ENCODE assay signal across 37 cellular contexts in the genomic region with DNA sequence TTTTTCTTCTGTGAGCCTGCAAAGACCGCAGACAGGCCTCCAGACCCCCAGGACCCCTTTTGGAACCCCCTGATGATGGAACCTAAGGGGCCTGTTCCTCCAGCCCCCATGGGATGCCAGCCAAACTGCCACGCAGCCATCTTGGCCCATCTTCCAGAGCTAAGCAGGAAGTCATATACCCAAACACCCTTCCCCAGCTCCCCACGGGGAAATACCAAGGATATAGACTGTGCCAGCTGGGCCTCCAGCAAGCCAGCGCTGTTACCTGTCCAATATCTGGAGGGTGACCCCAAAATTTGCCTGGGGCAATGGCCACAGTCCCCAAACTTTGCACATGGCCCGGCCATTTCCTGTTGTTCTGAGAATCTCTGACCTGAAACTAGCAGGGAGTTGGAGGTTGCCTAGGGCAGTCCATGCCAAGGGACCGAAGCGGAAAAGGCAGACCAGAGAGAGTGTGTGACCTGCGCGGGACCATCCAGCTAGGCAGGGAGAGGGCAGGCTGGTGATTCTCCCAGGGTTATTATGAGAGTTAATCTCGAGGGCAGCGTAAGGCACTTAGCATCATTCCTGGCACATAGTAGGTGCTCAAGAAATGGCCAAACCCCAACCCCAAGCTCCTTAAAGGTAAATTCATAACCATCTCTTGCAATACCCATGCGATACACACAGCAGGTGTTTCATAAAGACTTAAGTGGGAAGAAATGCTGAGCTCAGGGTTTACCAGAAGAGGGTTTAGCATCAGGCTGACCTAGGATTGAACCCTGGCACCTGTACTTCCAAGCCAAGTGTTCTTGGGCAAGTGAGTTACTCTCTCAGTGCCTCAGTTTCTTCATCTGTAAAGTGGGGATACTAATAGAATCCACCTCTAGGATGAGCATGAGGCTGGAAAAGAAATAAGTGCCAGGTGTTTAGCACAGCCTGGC. TPM values are rescaled to one million over a fixed set of nuclear protein-coding genes. Genes with fewer than 3 reads are reported as not detected.
A peak's percentile ranks its signal among the peaks of the same experiment; 100 is the strongest.
DNase-seq lines count a peak whose midpoint lies in the region; ATAC-seq, FAIRE-seq and TF ChIP-seq lines count a peak whose summit lies in the region.
"Had no signal": no experiment of that assay in that cellular context is flagged by ENCODE, and none has a peak within 500 bp of the region (broad histone marks: within the 10 kb centered on the region; RNA-seq: fewer than 3 reads in every experiment).

No MANE protein-coding gene starts in this region.

- no peaks in the 10 kb centered on the region for H4K20me1 ChIP-seq in HepG2 (ENCODE audit: insufficient read depth, low read length)

- H3K4me3 Mint-ChIP-seq in activated naive CD4-positive, alpha-beta T cell treated with anti-CD3 and anti-CD28 coated beads, Interleukin-2, amount 50 U/mL, for 24 hours: no peak overlapping the region
- no peak overlapping the region for H3K4me3 Mint-ChIP-seq in activated naive CD4-positive, alpha-beta T cell treated with anti-CD3 and anti-CD28 coated beads, Interleukin-2, amount 10 ng/mL, durations not matched to agents 7 days and 5 days
- H3K4me3 Mint-ChIP-seq in WTC11: no peak overlapping the region
- H3K4me3 Mint-ChIP-seq: activated CD4-positive, alpha-beta T cell treated with anti-CD3 and anti-CD28 coated beads, Interleukin-2, amount 10 ng/mL, durations not matched to agents 24 days and 14 days; activated T-cell treated with anti-CD3 and anti-CD28 coated beads, Interleukin-2, amount 50 U/mL, for 4 hours; brain; CD8-positive, alpha-beta T cell; stimulated activated effector memory CD8-positive, alpha-beta T cell treated with anti-CD3 and anti-CD28 coated beads, Interleukin-12 subunit alpha, Interleukin-12 subunit beta, amount 100 ng/mL, for 72 hours; T-helper 2 cell treated with Interferon-gamma antibody and Interleukin-4, amounts not matched to agents 5 μg/mL and 100 μg/mL, for 36 hours had no signal

- BruUV-seq in HepG2 (replicated peaks; lab: Mats Ljungman, UMichigan): no TSS peak

- intact Hi-C loops in HepG2 (cut with micrococcal nuclease; ENCODE audit: unreplicated experiment): no loop called here

- no peaks in the 10 kb centered on the region for H3K27me3 Mint-ChIP-seq in activated naive CD4-positive, alpha-beta T cell treated with anti-CD3 and anti-CD28 coated beads, Interleukin-2, amount 50 U/mL, for 24 hours
- H3K27me3 Mint-ChIP-seq in activated naive CD4-positive, alpha-beta T cell treated with anti-CD3 and anti-CD28 coated beads, Interleukin-2, amount 10 ng/mL, durations not matched to agents 7 days and 5 days: peaks cover 46% of the 10 kb centered on the region
- H3K27me3 Mint-ChIP-seq in WTC11 (ENCODE audit: low read depth): peaks cover 26% of the 10 kb centered on the region

- H3K27ac Mint-ChIP-seq in activated naive CD4-positive, alpha-beta T cell treated with anti-CD3 and anti-CD28 coated beads, Interleukin-2, amount 50 U/mL, for 24 hours: peak overlapping the region; percentile 46
- no peak overlapping the region for H3K27ac Mint-ChIP-seq in activated naive CD4-positive, alpha-beta T cell treated with anti-CD3 and anti-CD28 coated beads, Interleukin-2, amount 10 ng/mL, durations not matched to agents 7 days and 5 days
- peak overlapping the region; percentile 33; the same call in 1 of the 2 replicates for H3K27ac Mint-ChIP-seq in WTC11
- H3K27ac Mint-ChIP-seq: activated CD4-positive, alpha-beta T cell treated with anti-CD3 and anti-CD28 coated beads, Interleukin-2, amount 10 ng/mL, durations not matched to agents 24 days and 14 days; brain; CD8-positive, alpha-beta T cell; stimulated activated effector memory CD8-positive, alpha-beta T cell treated with anti-CD3 and anti-CD28 coated beads, Interleukin-12 subunit alpha, Interleukin-12 subunit beta, amount 100 ng/mL, for 72 hours; T-helper 2 cell treated with Interferon-gamma antibody and Interleukin-4, amounts not matched to agents 5 μg/mL and 100 μg/mL, for 36 hours had no signal

- H3K4me1 ChIP-seq in HepG2 (ENCODE audit: insufficient read depth, low read length) (peaks cover 11% of the 10 kb centered on the region), SJCRH30 (peaks cover 9% of the 10 kb centered on the region)
- H3K4me1 ChIP-seq: right lobe of liver had no signal

- no peaks in the 10 kb centered on the region for H3K36me3 Mint-ChIP-seq in activated naive CD4-positive, alpha-beta T cell treated with anti-CD3 and anti-CD28 coated beads, Interleukin-2, amount 50 U/mL, for 24 hours
- H3K36me3 Mint-ChIP-seq in activated naive CD4-positive, alpha-beta T cell treated with anti-CD3 and anti-CD28 coated beads, Interleukin-2, amount 10 ng/mL, durations not matched to agents 7 days and 5 days: no peaks in the 10 kb centered on the region
- no peaks in the 10 kb centered on the region for H3K36me3 Mint-ChIP-seq in WTC11
- H3K36me3 Mint-ChIP-seq: brain; CD8-positive, alpha-beta T cell; stimulated activated effector memory CD8-positive, alpha-beta T cell treated with anti-CD3 and anti-CD28 coated beads, Interleukin-12 subunit alpha, Interleukin-12 subunit beta, amount 100 ng/mL, for 72 hours had no signal

- no peaks in the 10 kb centered on the region for H3K79me2 ChIP-seq in HepG2 (ENCODE audit: insufficient read depth, low read length)

- H3K36me3 ChIP-seq in HepG2 (replicated peaks in 1 of 2; ENCODE audit: control insufficient read depth in 1 of 2, insufficient read depth in 2 of 2, low read length in 2 of 2): no peaks in the 10 kb centered on the region
- H3K36me3 ChIP-seq in SJCRH30: no peaks in the 10 kb centered on the region
- H3K36me3 ChIP-seq: adrenal gland, MG63, right lobe of liver, WERI-Rb-1 had no signal

- no peak for DNase-seq in activated naive CD4-positive, alpha-beta T cell treated with anti-CD3 and anti-CD28 coated beads, Interleukin-2, amount 10 ng/mL, durations not matched to agents 7 days and 5 days
- DNase-seq in WTC11 (ENCODE audit: low spot score): no peak
- no peak for DNase-seq in HepG2 (ENCODE audit: low spot score)
- no peak for DNase-seq in T1000 (lab: John Stamatoyannopoulos, UW)
- no peak for DNase-seq in SJCRH30
- DNase-seq in NCI-H2171 (lab: John Stamatoyannopoulos, UW): no peak
- no peak for DNase-seq in activated naive CD4-positive, alpha-beta T cell (lab: John Stamatoyannopoulos, UW)
- DNase-seq: activated CD4-positive, alpha-beta T cell treated with anti-CD3 and anti-CD28 coated beads, Interleukin-2, amount 10 ng/mL, durations not matched to agents 24 days and 14 days; activated T-cell treated with anti-CD3 and anti-CD28 coated beads, Interleukin-2, amount 50 U/mL, for 4 hours; adrenal gland; AML-193; CD8-positive, alpha-beta T cell; DMS153; effector CD8-positive, alpha-beta T cell; HCEC 1CT; KG1; MG63; NCI-H2029 treated with DMSO at 0.1 percent for 48 hours; NCI-H226; NCI-H69; stimulated activated CD4-positive, alpha-beta T cell treated with anti-CD3 and anti-CD28 coated beads, Interleukin-12 subunit alpha, Interleukin-12 subunit beta, amount 100 ng/mL, for 4 hours; stimulated activated CD4-positive, alpha-beta T cell treated with anti-CD3 and anti-CD28 coated beads, Interleukin-4, amount 100 ng/mL, for 24 hours; WERI-Rb-1 had no signal

- peaks cover 2 to 12% of the 10 kb centered on the region in 2 experiments; a peak in 4 of 5 replicates for H3K27me3 ChIP-seq in HepG2 (ENCODE audit: control insufficient read depth in 1 of 2, insufficient read depth in 2 of 2, low read length in 2 of 2)
- peaks cover 5% of the 10 kb centered on the region; the same call in 1 of the 2 replicates for H3K27me3 ChIP-seq in SJCRH30
- H3K27me3 ChIP-seq: adrenal gland, MG63, right lobe of liver had no signal

- no peak overlapping the region for H2AFZ ChIP-seq in HepG2 (ENCODE audit: low read length)

- no peak for TF ChIP-seq CTCF in WTC11 (IDR thresholded peaks at IDR 0.05)
- TF ChIP-seq CTCF in HepG2 (CRISPR knock-in tag; IDR thresholded peaks at IDR 0.05): no peak

- H3K4me3 ChIP-seq in HepG2 (replicated peaks in 1 of 3; ENCODE audit: insufficient read depth in 1 of 3, low read depth in 2 of 3, low read length in 3 of 3): no peak overlapping the region
- no peak overlapping the region for H3K4me3 ChIP-seq in SJCRH30
- H3K4me3 ChIP-seq: adrenal gland, lung, MG63, right lobe of liver had no signal

- FAIRE-seq in HepG2 (lab: Jason Lieb, UNC): no peak
- FAIRE-seq: GM19239 had no signal

- H3K9me3 ChIP-seq in HepG2 (ENCODE audit: low read length) (no peaks in the 10 kb centered on the region), SJCRH30 (replicated peaks) (no peaks in the 10 kb centered on the region)
- H3K9me3 ChIP-seq: adrenal gland, MG63, right lobe of liver had no signal

- WGBS in HepG2 (ENCODE audit: low lambda C conversion rate): 67% methylated on average over 9 of the region's 12 CpGs

- no peak for TF ChIP-seq POLR2A in HepG2 (IDR thresholded peaks at IDR 0.05; ENCODE audit: insufficient read depth in 1 of 2, low read depth in 2 of 2, low read length in 2 of 2)

- H3K9ac ChIP-seq in HepG2 (ENCODE audit: insufficient read depth, low read depth, low read length): no peak overlapping the region

- H3K4me1 Mint-ChIP-seq in activated naive CD4-positive, alpha-beta T cell treated with anti-CD3 and anti-CD28 coated beads, Interleukin-2, amount 50 U/mL, for 24 hours: peaks cover 10% of the 10 kb centered on the region
- peaks cover 17% of the 10 kb centered on the region for H3K4me1 Mint-ChIP-seq in activated naive CD4-positive, alpha-beta T cell treated with anti-CD3 and anti-CD28 coated beads, Interleukin-2, amount 10 ng/mL, durations not matched to agents 7 days and 5 days
- H3K4me1 Mint-ChIP-seq in WTC11: peaks cover 15% of the 10 kb centered on the region

- in situ Hi-C loops in HepG2 (cut with HindIII; ENCODE audit: extremely low pct_ligation_motif_present, low pct_unique_long_range_greater_than_20kb): no loop called here

- no peaks in the 10 kb centered on the region for H3K9me3 Mint-ChIP-seq in activated naive CD4-positive, alpha-beta T cell treated with anti-CD3 and anti-CD28 coated beads, Interleukin-2, amount 50 U/mL, for 24 hours
- no peaks in the 10 kb centered on the region for H3K9me3 Mint-ChIP-seq in activated naive CD4-positive, alpha-beta T cell treated with anti-CD3 and anti-CD28 coated beads, Interleukin-2, amount 10 ng/mL, durations not matched to agents 7 days and 5 days
- H3K9me3 Mint-ChIP-seq in WTC11: no peaks in the 10 kb centered on the region
- H3K9me3 Mint-ChIP-seq: activated CD4-positive, alpha-beta T cell treated with anti-CD3 and anti-CD28 coated beads, Interleukin-2, amount 10 ng/mL, durations not matched to agents 24 days and 14 days; activated T-cell treated with anti-CD3 and anti-CD28 coated beads, Interleukin-2, amount 50 U/mL, for 4 hours; CD8-positive, alpha-beta T cell; stimulated activated effector memory CD8-positive, alpha-beta T cell treated with anti-CD3 and anti-CD28 coated beads, Interleukin-12 subunit alpha, Interleukin-12 subunit beta, amount 100 ng/mL, for 72 hours; T-helper 2 cell treated with Interferon-gamma antibody and Interleukin-4, amounts not matched to agents 5 μg/mL and 100 μg/mL, for 36 hours had no signal

- CTCF ChIA-PET in activated naive CD4-positive, alpha-beta T cell treated with anti-CD3 and anti-CD28 coated beads, Interleukin-2, amount 10 ng/mL, durations not matched to agents 7 days and 5 days (lab: Charles Lee): interaction anchor here (0.6 to 1.3 kb wide), 2 partner anchors 15 to 34 kb away, joined by 3 to 6 read pairs; no protein-coding TSS in a partner anchor
- CTCF ChIA-PET in WTC11 (lab: Charles Lee) (interaction anchor here (0.6 to 1.6 kb wide), 8 partner anchors 9 to 323 kb away, joined by 3 to 5 read pairs (median 4); a partner anchor contains a TSS), HepG2 (lab: Yijun Ruan, JAX; ENCODE audit: low intra/inter-chr PET ratio, low total read pairs) (no interaction called here)

- no peak for TF ChIP-seq RAD21 in HepG2 (CRISPR knock-in tag; IDR thresholded peaks at IDR 0.05)

- H3K27ac ChIP-seq in HepG2 (ENCODE audit: extremely low read length, insufficient read depth, low read length) (no peak overlapping the region), SJCRH30 (no peak overlapping the region)
- H3K27ac ChIP-seq: right lobe of liver, WERI-Rb-1 had no signal

- no peak overlapping the region for H3K4me2 ChIP-seq in HepG2 (ENCODE audit: low read depth, low read length)

- ATAC-seq in WTC11: no peak
- ATAC-seq in HepG2: no peak
- ATAC-seq: activated T-cell treated with anti-CD3 and anti-CD28 coated beads, Interleukin-2, amount 50 U/mL, for 4 hours; CD8-positive, alpha-beta T cell; right lobe of liver; stimulated activated effector memory CD8-positive, alpha-beta T cell treated with anti-CD3 and anti-CD28 coated beads, Interleukin-12 subunit alpha, Interleukin-12 subunit beta, amount 100 ng/mL, for 72 hours had no signal

- POLR2A ChIA-PET in WTC11 (lab: Charles Lee): interaction anchor here (1.3 kb wide), 1 partner anchor 15 kb away, joined by 3 read pairs; no protein-coding TSS in a partner anchor
- POLR2A ChIA-PET in HepG2 (lab: Yijun Ruan, JAX): no interaction called here

- no peak for TF ChIP-seq EP300 in HepG2 (IDR thresholded peaks at IDR 0.05; ENCODE audit: low read depth in 2 of 2, low read length in 2 of 2)
- TF ChIP-seq EP300 in HepG2 (CRISPR knock-in tag; IDR thresholded peaks at IDR 0.05; ENCODE audit: borderline replicate concordance): no peak

RNA-seq across cellular contexts. Expression of a gene that starts 2.6 kb away (rescaled TPM):
- 6.9 to 8.1 TPM (median 8.0 TPM) in 3 replicates for total RNA-seq in WTC11 (2021)
- total RNA-seq in HepG2 (2016; rRNA removed; fragmentation: Illumina TruSeq; extraction: Trizol): not detected in 2 replicates
- total RNA-seq in HepG2 (2016; cell fraction: cytosol; rRNA removed; fragmentation: Illumina TruSeq; extraction: Trizol; ENCODE audit: low read depth): 0.18 TPM in 1 of 2 replicates, not detected in the other
- total RNA-seq in HepG2 (2016; cell fraction: insoluble cytoplasmic fraction; rRNA removed; fragmentation: Illumina TruSeq; extraction: Trizol): not detected in 2 replicates
- not detected in 2 replicates for total RNA-seq in HepG2 (2016; cell fraction: membrane; rRNA removed; fragmentation: Illumina TruSeq; extraction: Trizol)
- total RNA-seq in HepG2 (2016; cell fraction: nucleus; rRNA removed; fragmentation: Illumina TruSeq; extraction: Trizol): not detected in 2 replicates
- not detected in 2 replicates for polyA plus RNA-seq in HepG2 (2011; rRNA removed)
- polyA plus RNA-seq in HepG2 (2011; cell fraction: cytosol; rRNA removed): not detected in 2 replicates
- polyA plus RNA-seq in HepG2 (2011; cell fraction: nucleus; rRNA removed): 0.07 and 0.31 TPM in 2 replicates
- polyA plus RNA-seq in HepG2 (2012): not detected in 2 replicates
- 0.12 TPM in 1 of 2 replicates, not detected in the other for polyA plus RNA-seq in HepG2 (2016; cell fraction: cytosol; fragmentation: Illumina TruSeq; extraction: Trizol; ENCODE audit: low read depth)
- polyA plus RNA-seq in HepG2 (2016; cell fraction: insoluble cytoplasmic fraction; fragmentation: Illumina TruSeq; extraction: Trizol; ENCODE audit: low read depth): not detected in 2 replicates
- polyA plus RNA-seq in HepG2 (2016; cell fraction: membrane; fragmentation: Illumina TruSeq; extraction: Trizol; ENCODE audit: low read depth): not detected in 2 replicates
- 0.72 TPM in 1 of 2 replicates, not detected in the other for polyA plus RNA-seq in HepG2 (2016; cell fraction: nucleus; fragmentation: Illumina TruSeq; extraction: Trizol; ENCODE audit: insufficient read depth, low read depth)
- 0.30 TPM in 1 of 2 replicates, not detected in the other for polyA minus RNA-seq in HepG2 (2011; rRNA and poly(A)+ RNA removed; ENCODE audit: low replicate concordance)
- polyA minus RNA-seq in HepG2 (2011; cell fraction: cytosol; rRNA and poly(A)+ RNA removed): not detected in 2 replicates
- not detected in 2 replicates for polyA minus RNA-seq in HepG2 (2011; cell fraction: nucleus; rRNA and poly(A)+ RNA removed)
- not detected in 2 replicates for total RNA-seq in SJCRH30 (2014; rRNA removed; shearing (Covaris generic))
- total RNA-seq: A172, fibroblast of villous mesenchyme had no signal

RNA-seq across cellular contexts. Expression of a gene that starts 11.4 kb away (rescaled TPM):
- 0.30 to 0.94 TPM (median 0.37 TPM) in 3 replicates for total RNA-seq in WTC11 (2021)
- total RNA-seq in HepG2 (2016; rRNA removed; fragmentation: Illumina TruSeq; extraction: Trizol): not detected in 2 replicates
- total RNA-seq in HepG2 (2016; cell fraction: cytosol; rRNA removed; fragmentation: Illumina TruSeq; extraction: Trizol; ENCODE audit: low read depth): not detected in 2 replicates
- not detected in 2 replicates for total RNA-seq in HepG2 (2016; cell fraction: insoluble cytoplasmic fraction; rRNA removed; fragmentation: Illumina TruSeq; extraction: Trizol)
- not detected in 2 replicates for total RNA-seq in HepG2 (2016; cell fraction: membrane; rRNA removed; fragmentation: Illumina TruSeq; extraction: Trizol)
- total RNA-seq in HepG2 (2016; cell fraction: nucleus; rRNA removed; fragmentation: Illumina TruSeq; extraction: Trizol): not detected in 2 replicates
- polyA plus RNA-seq in HepG2 (2011; rRNA removed): not detected in 2 replicates
- polyA plus RNA-seq in HepG2 (2011; cell fraction: cytosol; rRNA removed): not detected in 2 replicates
- not detected in 2 replicates for polyA plus RNA-seq in HepG2 (2011; cell fraction: nucleus; rRNA removed)
- polyA plus RNA-seq in HepG2 (2012): not detected in 2 replicates
- polyA plus RNA-seq in HepG2 (2016; cell fraction: cytosol; fragmentation: Illumina TruSeq; extraction: Trizol; ENCODE audit: low read depth): not detected in 2 replicates
- polyA plus RNA-seq in HepG2 (2016; cell fraction: insoluble cytoplasmic fraction; fragmentation: Illumina TruSeq; extraction: Trizol; ENCODE audit: low read depth): not detected in 2 replicates
- polyA plus RNA-seq in HepG2 (2016; cell fraction: membrane; fragmentation: Illumina TruSeq; extraction: Trizol; ENCODE audit: low read depth): not detected in 2 replicates
- not detected in 2 replicates for polyA plus RNA-seq in HepG2 (2016; cell fraction: nucleus; fragmentation: Illumina TruSeq; extraction: Trizol; ENCODE audit: insufficient read depth, low read depth)
- polyA minus RNA-seq in HepG2 (2011; rRNA and poly(A)+ RNA removed; ENCODE audit: low replicate concordance): not detected in 2 replicates
- polyA minus RNA-seq in HepG2 (2011; cell fraction: cytosol; rRNA and poly(A)+ RNA removed): not detected in 2 replicates
- polyA minus RNA-seq in HepG2 (2011; cell fraction: nucleus; rRNA and poly(A)+ RNA removed): not detected in 2 replicates
- not detected in 2 replicates for total RNA-seq in SJCRH30 (2014; rRNA removed; shearing (Covaris generic))
- total RNA-seq: activated CD4-positive, alpha-beta T cell treated with anti-CD3 and anti-CD28 coated beads, Interleukin-2, amount 10 ng/mL, durations not matched to agents 24 days and 14 days; epithelial cell of proximal tubule; fibroblast of villous mesenchyme; G401; kidney epithelial cell; urinary bladder had no signal
- polyA plus RNA-seq: neural cell had no signal

RNA-seq across cellular contexts. Expression of a gene that starts 47.2 kb away (rescaled TPM):
- 120 to 151 TPM (median 123 TPM) in 3 replicates for total RNA-seq in WTC11 (2021)
- 45.1 and 59.7 TPM in 2 replicates for total RNA-seq in HepG2 (2016; rRNA removed; fragmentation: Illumina TruSeq; extraction: Trizol)
- 5.0 and 6.8 TPM in 2 replicates for total RNA-seq in HepG2 (2016; cell fraction: cytosol; rRNA removed; fragmentation: Illumina TruSeq; extraction: Trizol; ENCODE audit: low read depth)
- 44.2 and 60.5 TPM in 2 replicates for total RNA-seq in HepG2 (2016; cell fraction: insoluble cytoplasmic fraction; rRNA removed; fragmentation: Illumina TruSeq; extraction: Trizol)
- total RNA-seq in HepG2 (2016; cell fraction: membrane; rRNA removed; fragmentation: Illumina TruSeq; extraction: Trizol): 15.7 and 17.4 TPM in 2 replicates
- total RNA-seq in HepG2 (2016; cell fraction: nucleus; rRNA removed; fragmentation: Illumina TruSeq; extraction: Trizol): 30.5 and 38.6 TPM in 2 replicates
- polyA plus RNA-seq in HepG2 (2011; rRNA removed): 51.3 and 61.1 TPM in 2 replicates
- 33.9 and 54.0 TPM in 2 replicates for polyA plus RNA-seq in HepG2 (2011; cell fraction: cytosol; rRNA removed)
- 56.0 and 66.1 TPM in 2 replicates for polyA plus RNA-seq in HepG2 (2011; cell fraction: nucleus; rRNA removed)
- 29.2 and 33.1 TPM in 2 replicates for polyA plus RNA-seq in HepG2 (2012)
- polyA plus RNA-seq in HepG2 (2016; cell fraction: cytosol; fragmentation: Illumina TruSeq; extraction: Trizol; ENCODE audit: low read depth): 4.2 and 4.5 TPM in 2 replicates
- polyA plus RNA-seq in HepG2 (2016; cell fraction: insoluble cytoplasmic fraction; fragmentation: Illumina TruSeq; extraction: Trizol; ENCODE audit: low read depth): 61.6 and 69.4 TPM in 2 replicates
- 8.9 and 13.8 TPM in 2 replicates for polyA plus RNA-seq in HepG2 (2016; cell fraction: membrane; fragmentation: Illumina TruSeq; extraction: Trizol; ENCODE audit: low read depth)
- 93.7 and 96.2 TPM in 2 replicates for polyA plus RNA-seq in HepG2 (2016; cell fraction: nucleus; fragmentation: Illumina TruSeq; extraction: Trizol; ENCODE audit: insufficient read depth, low read depth)
- polyA minus RNA-seq in HepG2 (2011; rRNA and poly(A)+ RNA removed; ENCODE audit: low replicate concordance): 67.7 and 93.0 TPM in 2 replicates
- 23.5 and 27.4 TPM in 2 replicates for polyA minus RNA-seq in HepG2 (2011; cell fraction: cytosol; rRNA and poly(A)+ RNA removed)
- 26.4 and 35.3 TPM in 2 replicates for polyA minus RNA-seq in HepG2 (2011; cell fraction: nucleus; rRNA and poly(A)+ RNA removed)
- total RNA-seq in SJCRH30 (2014; rRNA removed; shearing (Covaris generic)): 43.7 and 47.6 TPM in 2 replicates

RNA-seq across cellular contexts. Expression of a gene that starts 47.4 kb away (rescaled TPM):
- 26.4 to 29.3 TPM (median 27.1 TPM) in 3 replicates for total RNA-seq in WTC11 (2021)
- 28.1 and 28.9 TPM in 2 replicates for total RNA-seq in HepG2 (2016; rRNA removed; fragmentation: Illumina TruSeq; extraction: Trizol)
- total RNA-seq in HepG2 (2016; cell fraction: cytosol; rRNA removed; fragmentation: Illumina TruSeq; extraction: Trizol; ENCODE audit: low read depth): 34.7 and 44.4 TPM in 2 replicates
- 25.7 and 31.1 TPM in 2 replicates for total RNA-seq in HepG2 (2016; cell fraction: insoluble cytoplasmic fraction; rRNA removed; fragmentation: Illumina TruSeq; extraction: Trizol)
- total RNA-seq in HepG2 (2016; cell fraction: membrane; rRNA removed; fragmentation: Illumina TruSeq; extraction: Trizol): 58.4 and 67.9 TPM in 2 replicates
- 16.2 and 17.8 TPM in 2 replicates for total RNA-seq in HepG2 (2016; cell fraction: nucleus; rRNA removed; fragmentation: Illumina TruSeq; extraction: Trizol)
- 12.4 and 14.3 TPM in 2 replicates for polyA plus RNA-seq in HepG2 (2011; rRNA removed)
- polyA plus RNA-seq in HepG2 (2011; cell fraction: cytosol; rRNA removed): 13.8 and 16.3 TPM in 2 replicates
- 8.9 and 10.1 TPM in 2 replicates for polyA plus RNA-seq in HepG2 (2011; cell fraction: nucleus; rRNA removed)
- 8.6 and 10.6 TPM in 2 replicates for polyA plus RNA-seq in HepG2 (2012)
- 48.9 and 64.2 TPM in 2 replicates for polyA plus RNA-seq in HepG2 (2016; cell fraction: cytosol; fragmentation: Illumina TruSeq; extraction: Trizol; ENCODE audit: low read depth)
- polyA plus RNA-seq in HepG2 (2016; cell fraction: insoluble cytoplasmic fraction; fragmentation: Illumina TruSeq; extraction: Trizol; ENCODE audit: low read depth): 35.7 and 37.7 TPM in 2 replicates
- polyA plus RNA-seq in HepG2 (2016; cell fraction: membrane; fragmentation: Illumina TruSeq; extraction: Trizol; ENCODE audit: low read depth): 64.3 and 73.8 TPM in 2 replicates
- 21.0 and 24.3 TPM in 2 replicates for polyA plus RNA-seq in HepG2 (2016; cell fraction: nucleus; fragmentation: Illumina TruSeq; extraction: Trizol; ENCODE audit: insufficient read depth, low read depth)
- polyA minus RNA-seq in HepG2 (2011; rRNA and poly(A)+ RNA removed; ENCODE audit: low replicate concordance): 12.2 and 25.5 TPM in 2 replicates
- polyA minus RNA-seq in HepG2 (2011; cell fraction: cytosol; rRNA and poly(A)+ RNA removed): 6.2 and 7.6 TPM in 2 replicates
- 11.1 and 14.5 TPM in 2 replicates for polyA minus RNA-seq in HepG2 (2011; cell fraction: nucleus; rRNA and poly(A)+ RNA removed)
- 20.2 and 22.0 TPM in 2 replicates for total RNA-seq in SJCRH30 (2014; rRNA removed; shearing (Covaris generic))
